ENCODE assay signal across 1 cellular context in the genomic region with DNA sequence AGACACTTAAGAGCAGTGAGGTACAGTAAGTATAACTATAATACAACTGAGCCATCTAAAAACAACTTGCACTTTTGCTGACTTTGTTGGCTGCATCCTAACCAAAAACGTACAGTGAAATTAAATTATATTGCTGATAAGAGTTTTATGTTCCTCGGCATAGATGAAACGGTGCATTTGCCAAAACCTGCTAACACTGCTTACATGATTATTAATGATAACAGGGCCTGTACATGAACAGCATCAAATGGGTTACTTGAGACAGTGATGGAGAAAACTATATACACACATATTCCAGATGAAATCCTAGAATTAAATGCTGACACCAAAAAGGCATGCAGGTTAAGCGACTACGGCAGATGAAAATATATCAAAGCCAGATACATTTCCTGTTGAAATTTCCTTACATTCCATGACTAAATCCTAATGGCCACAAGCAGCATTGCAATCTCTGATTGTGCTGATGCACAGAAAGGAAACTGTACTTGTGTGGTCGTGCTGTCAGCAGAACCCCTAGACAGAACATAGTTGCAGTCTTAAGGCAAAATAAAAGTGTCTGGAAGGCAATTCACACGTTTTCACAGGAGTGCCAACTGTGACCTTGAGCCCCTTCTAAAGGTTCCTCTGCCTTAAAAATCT.
TF ChIP-seq lines count a peak whose summit lies in the region.

No MANE protein-coding gene starts in this region.

TF ChIP-seq in SK-N-SH treated with all-trans-retinoic acid at 6 μM for 48 hours, 23 proteins besides CTCF, POLR2A, EP300 and RAD21 (continued from another document):
- peak; percentile 49; the same call in 1 of the 2 replicates for TF ChIP-seq TSHZ2 (CRISPR knock-in tag; IDR thresholded peaks at IDR 0.05)
